ENCODE assay signal across 8 cellular contexts in the genomic region with DNA sequence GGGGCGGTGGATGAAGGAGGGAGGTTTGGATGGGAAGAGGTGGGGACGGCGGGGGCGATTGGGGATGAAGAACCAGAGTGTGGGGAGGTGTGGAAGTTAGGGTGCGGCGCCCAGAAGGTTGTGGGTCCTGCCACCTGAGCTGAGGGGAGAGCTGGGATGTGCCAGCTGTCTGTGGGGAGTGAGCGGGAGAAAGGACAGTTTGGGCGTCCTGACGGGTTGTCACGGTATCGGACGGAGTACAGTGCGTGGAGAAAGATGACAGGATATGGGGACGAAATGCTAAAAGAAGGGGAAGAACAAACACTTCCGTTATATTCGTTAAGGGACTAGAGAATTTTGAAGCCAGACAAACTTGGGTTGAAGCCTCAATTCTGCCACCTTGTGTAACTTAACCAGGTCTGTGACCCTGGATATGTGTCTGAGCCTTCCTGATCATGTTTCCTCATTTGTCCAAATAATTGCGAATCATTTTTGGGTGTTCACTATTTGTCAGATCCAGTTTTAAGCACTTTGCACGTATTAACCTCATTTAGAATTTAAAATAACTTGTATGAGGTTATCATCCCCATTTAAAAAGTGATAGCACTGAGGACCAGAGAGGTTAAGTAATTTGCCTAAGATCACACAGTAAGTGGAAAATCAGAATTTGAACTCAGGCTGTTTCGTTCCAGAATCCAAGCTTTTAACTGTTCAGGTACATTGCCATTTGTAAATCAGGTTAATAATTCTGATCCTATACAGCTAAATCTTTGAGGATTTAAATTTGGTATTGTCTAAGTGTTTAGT.
DNase-seq lines count a peak whose midpoint lies in the region; ATAC-seq and TF ChIP-seq lines count a peak whose summit lies in the region.

No MANE protein-coding gene starts in this region.

- DNase-seq in NCI-H2029 treated with DMSO at 0.1 percent for 48 hours (lab: John Stamatoyannopoulos, UW) (peak; percentile 39), NCI-H2029 (lab: John Stamatoyannopoulos, UW) (no peak), LNCaP clone FGC (ENCODE audit: low read depth) (no peak)
- DNase-seq in stimulated activated naive CD8-positive, alpha-beta T cell treated with anti-CD3 and anti-CD28 coated beads, Interleukin-15, Interleukin-2, amounts not matched to agents 100 U/mL and 50 U/mL, for 24 hours: no peak

- no peak for TF ChIP-seq CTCF in LNCaP clone FGC (IDR thresholded peaks at IDR 0.05; ENCODE audit: control insufficient read depth, extremely low read depth, insufficient read depth)

- H3K27ac Mint-ChIP-seq in activated naive CD8-positive, alpha-beta T cell: peak overlapping the region; percentile 93

- H3K27me3 Mint-ChIP-seq in activated naive CD8-positive, alpha-beta T cell: no peaks in the 10 kb centered on the region

- H3K4me1 Mint-ChIP-seq in activated naive CD8-positive, alpha-beta T cell (ENCODE audit: low read depth): peaks cover 50% of the 10 kb centered on the region

- peak; percentile 4 for ATAC-seq in GM21576 (IDR thresholded peaks at IDR 0.05; ENCODE audit: unreplicated experiment)
- peak; percentile 30 for ATAC-seq in stimulated activated naive CD8-positive, alpha-beta T cell treated with anti-CD3 and anti-CD28 coated beads, Interleukin-15, Interleukin-2, amounts not matched to agents 100 U/mL and 50 U/mL, for 24 hours
- ATAC-seq in HG03439 (IDR thresholded peaks at IDR 0.05; ENCODE audit: unreplicated experiment): no peak

- peak overlapping the region; percentile 59 for H3K4me3 ChIP-seq in LNCaP clone FGC (ENCODE audit: low read depth, low read length)
- peak overlapping the region; percentile 76 for H3K4me3 ChIP-seq in iPS-18c (ENCODE audit: insufficient read depth, low read depth, low read length)

- no peaks in the 10 kb centered on the region for H3K9me3 Mint-ChIP-seq in activated naive CD8-positive, alpha-beta T cell (ENCODE audit: low read depth)

- no peaks in the 10 kb centered on the region for H3K36me3 Mint-ChIP-seq in activated naive CD8-positive, alpha-beta T cell

- H3K4me3 Mint-ChIP-seq in activated naive CD8-positive, alpha-beta T cell: peak overlapping the region; percentile 99

- H3K9me3 ChIP-seq in iPS-18c (ENCODE audit: control insufficient read depth, insufficient read depth, low read length): no peaks in the 10 kb centered on the region
